ENCODE assay signal across 1 cellular context in genomic region chr2:57527685-57528084, GRCh38.
TF ChIP-seq lines count a peak whose summit lies in the region.

No MANE protein-coding gene starts in this region.

TF ChIP-seq in H1, 55 proteins besides CTCF, POLR2A, EP300 and RAD21:
- TF ChIP-seq SIRT6 (IDR thresholded peaks at IDR 0.05; ENCODE audit: low read length) (no peak), MAX (IDR thresholded peaks at IDR 0.05) (no peak), EZH2 (IDR thresholded peaks at IDR 0.05; ENCODE audit: low read depth, low read length, severe bottlenecking) (no peak), SIX5 (IDR thresholded peaks at IDR 0.05; ENCODE audit: low read depth, low read length) (no peak), NANOG (IDR thresholded peaks at IDR 0.05; ENCODE audit: insufficient read depth, low read depth, low read length, poor library complexity, severe bottlenecking) (no peak), TBP (IDR thresholded peaks at IDR 0.05; ENCODE audit: low read depth, low read length) (no peak), CBX8 (IDR thresholded peaks at IDR 0.05; ENCODE audit: borderline replicate concordance, low read depth, low read length) (no peak), BRCA1 (IDR thresholded peaks at IDR 0.05; ENCODE audit: low read depth, low read length) (no peak), CHD2 (IDR thresholded peaks at IDR 0.05; ENCODE audit: low read length) (no peak)
TF ChIP-seq in H1: peak in this region for 0.
